20 cellular contexts compared by ENCODE assay signal in genomic region chr9:13721481-13722235, GRCh38.
DNase-seq lines count a peak whose midpoint lies in the region; ATAC-seq and TF ChIP-seq lines count a peak whose summit lies in the region.
"Had no signal": no experiment of that assay in that cellular context is flagged by ENCODE, and none has a peak within 500 bp of the region (broad histone marks: within the 10 kb centered on the region; RNA-seq: fewer than 3 reads in every experiment).

No MANE protein-coding gene starts in this region.

- H3K9me3 ChIP-seq in fibroblast of lung (ENCODE audit: control insufficient read depth, insufficient read depth, low read depth, low read length): no peaks in the 10 kb centered on the region
- H3K9me3 ChIP-seq: thoracic aorta had no signal

- no peak overlapping the region for H3K27ac Mint-ChIP-seq in T-helper 2 cell treated with Interferon-gamma antibody and Interleukin-4, amounts not matched to agents 5 μg/mL and 100 μg/mL, for 36 hours
- no peak overlapping the region for H3K27ac Mint-ChIP-seq in activated naive CD8-positive, alpha-beta T cell treated with anti-CD3 and anti-CD28 coated beads for 36 hours
- H3K27ac Mint-ChIP-seq: activated CD4-positive, alpha-beta T cell treated with anti-CD3 and anti-CD28 coated beads for 36 hours; activated naive CD4-positive, alpha-beta T cell treated with anti-CD3 and anti-CD28 coated beads, Interleukin-2, amount 50 U/mL, for 24 hours; B cell; natural killer cell treated with Interleukin-12 subunit alpha and Interleukin-12 subunit beta and Interleukin-15 and Interleukin-18, amount 100 ng/mL, for 72 hours; stimulated activated effector memory CD8-positive, alpha-beta T cell treated with anti-CD3 and anti-CD28 coated beads, Interleukin-12 subunit alpha, Interleukin-12 subunit beta, amount 100 ng/mL, for 72 hours had no signal

- DNase-seq in GM03348 (ENCODE audit: low spot score) (peak; percentile 18), RPMI7951 (ENCODE audit: low read depth) (peak; percentile 6), fibroblast of lung (ENCODE audit: low read depth in 2 of 2) (peak; percentile 51 to 94), non-pigmented ciliary epithelial cell (ENCODE audit: low read depth) (peak; percentile 72)
- DNase-seq in T-helper 2 cell treated with Interferon-gamma antibody and Interleukin-4, amounts not matched to agents 5 μg/mL and 100 μg/mL, for 36 hours (ENCODE audit: low spot score): no peak
- DNase-seq in activated naive CD8-positive, alpha-beta T cell treated with anti-CD3 and anti-CD28 coated beads for 36 hours: no peak
- DNase-seq: activated CD4-positive, alpha-beta T cell treated with anti-CD3 and anti-CD28 coated beads for 36 hours; DMS79; left colon; NCI-H1105 treated with DMSO at 0.1 percent for 48 hours; NCI-H2107; NCI-H524; posterior cingulate gyrus had no signal

- TF ChIP-seq CTCF in fibroblast of lung (conservative IDR thresholded peaks at IDR 0.05 in 1 of 2, IDR thresholded peaks at IDR 0.05 in 1 of 2; ENCODE audit: low read depth in 1 of 2, low read length in 2 of 2): no peak

- no peak overlapping the region for H3K27ac ChIP-seq in fibroblast of lung (ENCODE audit: insufficient read depth, low read length)
- H3K27ac ChIP-seq: thoracic aorta had no signal

- no peak overlapping the region for H3K9ac ChIP-seq in fibroblast of lung (ENCODE audit: insufficient read depth, low read length)

- no peaks in the 10 kb centered on the region for H3K36me3 ChIP-seq in fibroblast of lung (ENCODE audit: control insufficient read depth, insufficient read depth, low read length)
- H3K36me3 ChIP-seq: thoracic aorta had no signal

- H3K4me2 ChIP-seq in fibroblast of lung (ENCODE audit: extremely low read depth, insufficient read depth, low read length): no peak overlapping the region

- no peaks in the 10 kb centered on the region for H4K20me1 ChIP-seq in fibroblast of lung (ENCODE audit: control insufficient read depth, extremely low read depth, insufficient read depth, low read length)

- no peaks in the 10 kb centered on the region for H3K79me2 ChIP-seq in fibroblast of lung (ENCODE audit: control insufficient read depth, insufficient read depth, low read length)

- H2AFZ ChIP-seq in fibroblast of lung (ENCODE audit: low read length): no peak overlapping the region

- no peaks in the 10 kb centered on the region for H3K27me3 Mint-ChIP-seq in T-helper 2 cell treated with Interferon-gamma antibody and Interleukin-4, amounts not matched to agents 5 μg/mL and 100 μg/mL, for 36 hours (ENCODE audit: low read depth)
- no peaks in the 10 kb centered on the region for H3K27me3 Mint-ChIP-seq in activated naive CD8-positive, alpha-beta T cell treated with anti-CD3 and anti-CD28 coated beads for 36 hours
- H3K27me3 Mint-ChIP-seq: activated CD4-positive, alpha-beta T cell treated with anti-CD3 and anti-CD28 coated beads for 36 hours; activated naive CD4-positive, alpha-beta T cell treated with anti-CD3 and anti-CD28 coated beads, Interleukin-2, amount 50 U/mL, for 24 hours; B cell; natural killer cell treated with Interleukin-12 subunit alpha and Interleukin-12 subunit beta and Interleukin-15 and Interleukin-18, amount 100 ng/mL, for 72 hours had no signal

- peaks cover 14% of the 10 kb centered on the region for H3K4me1 ChIP-seq in fibroblast of lung (ENCODE audit: control insufficient read depth, extremely low read depth, insufficient read depth, low read length)

- no peak for ATAC-seq in HG03108 (IDR thresholded peaks at IDR 0.05; ENCODE audit: unreplicated experiment)
- ATAC-seq: activated CD4-positive, alpha-beta T cell treated with anti-CD3 and anti-CD28 coated beads for 36 hours; HCT116; left colon; natural killer cell treated with Interleukin-12 subunit alpha and Interleukin-12 subunit beta and Interleukin-15 and Interleukin-18, amount 100 ng/mL, for 72 hours; stimulated activated effector memory CD8-positive, alpha-beta T cell treated with anti-CD3 and anti-CD28 coated beads, Interleukin-12 subunit alpha, Interleukin-12 subunit beta, amount 100 ng/mL, for 72 hours had no signal

- no peaks in the 10 kb centered on the region for H3K27me3 ChIP-seq in fibroblast of lung (ENCODE audit: control insufficient read depth, insufficient read depth, low read length)

- H3K36me3 Mint-ChIP-seq in T-helper 2 cell treated with Interferon-gamma antibody and Interleukin-4, amounts not matched to agents 5 μg/mL and 100 μg/mL, for 36 hours (ENCODE audit: low read depth): no peaks in the 10 kb centered on the region
- H3K36me3 Mint-ChIP-seq in activated naive CD8-positive, alpha-beta T cell treated with anti-CD3 and anti-CD28 coated beads for 36 hours: no peaks in the 10 kb centered on the region
- H3K36me3 Mint-ChIP-seq: activated naive CD4-positive, alpha-beta T cell treated with anti-CD3 and anti-CD28 coated beads, Interleukin-2, amount 50 U/mL, for 24 hours; natural killer cell treated with Interleukin-12 subunit alpha and Interleukin-12 subunit beta and Interleukin-15 and Interleukin-18, amount 100 ng/mL, for 72 hours; stimulated activated effector memory CD8-positive, alpha-beta T cell treated with anti-CD3 and anti-CD28 coated beads, Interleukin-12 subunit alpha, Interleukin-12 subunit beta, amount 100 ng/mL, for 72 hours had no signal

- H3K4me1 Mint-ChIP-seq in T-helper 2 cell treated with Interferon-gamma antibody and Interleukin-4, amounts not matched to agents 5 μg/mL and 100 μg/mL, for 36 hours (ENCODE audit: low read depth): no peaks in the 10 kb centered on the region
- no peaks in the 10 kb centered on the region for H3K4me1 Mint-ChIP-seq in activated naive CD8-positive, alpha-beta T cell treated with anti-CD3 and anti-CD28 coated beads for 36 hours
- H3K4me1 Mint-ChIP-seq: activated CD4-positive, alpha-beta T cell treated with anti-CD3 and anti-CD28 coated beads for 36 hours; activated naive CD4-positive, alpha-beta T cell treated with anti-CD3 and anti-CD28 coated beads, Interleukin-2, amount 50 U/mL, for 24 hours; B cell; stimulated activated effector memory CD8-positive, alpha-beta T cell treated with anti-CD3 and anti-CD28 coated beads, Interleukin-12 subunit alpha, Interleukin-12 subunit beta, amount 100 ng/mL, for 72 hours had no signal

- peaks cover 5% of the 10 kb centered on the region for H3K9me3 Mint-ChIP-seq in T-helper 2 cell treated with Interferon-gamma antibody and Interleukin-4, amounts not matched to agents 5 μg/mL and 100 μg/mL, for 36 hours
- H3K9me3 Mint-ChIP-seq in activated naive CD8-positive, alpha-beta T cell treated with anti-CD3 and anti-CD28 coated beads for 36 hours: peaks cover 3% of the 10 kb centered on the region

- no peak overlapping the region for H3K4me3 Mint-ChIP-seq in T-helper 2 cell treated with Interferon-gamma antibody and Interleukin-4, amounts not matched to agents 5 μg/mL and 100 μg/mL, for 36 hours
- H3K4me3 Mint-ChIP-seq in activated naive CD8-positive, alpha-beta T cell treated with anti-CD3 and anti-CD28 coated beads for 36 hours: no peak overlapping the region
- H3K4me3 Mint-ChIP-seq: activated CD4-positive, alpha-beta T cell treated with anti-CD3 and anti-CD28 coated beads for 36 hours; activated naive CD4-positive, alpha-beta T cell treated with anti-CD3 and anti-CD28 coated beads, Interleukin-2, amount 50 U/mL, for 24 hours; B cell; natural killer cell treated with Interleukin-12 subunit alpha and Interleukin-12 subunit beta and Interleukin-15 and Interleukin-18, amount 100 ng/mL, for 72 hours; stimulated activated effector memory CD8-positive, alpha-beta T cell treated with anti-CD3 and anti-CD28 coated beads, Interleukin-12 subunit alpha, Interleukin-12 subunit beta, amount 100 ng/mL, for 72 hours had no signal

- H3K4me3 ChIP-seq in fibroblast of lung (replicated peaks in 1 of 4; ENCODE audit: control extremely low read depth in 1 of 4, insufficient read depth in 1 of 4, low read depth in 3 of 4, low read length in 4 of 4): no peak overlapping the region
- H3K4me3 ChIP-seq: thoracic aorta had no signal

Comparison
In these comparisons a context has a peak if more than half of its experiments do, and no peak if none do; other contexts are left out.
1. DNase-seq: peak in GM03348 (single experiment), RPMI7951 (single experiment), fibroblast of lung (2 of 2) and non-pigmented ciliary epithelial cell (single experiment); none in T-helper 2 cell treated with Interferon-gamma antibody and Interleukin-4, amounts not matched to agents 5 μg/mL and 100 μg/mL, for 36 hours (single experiment) and activated naive CD8-positive, alpha-beta T cell treated with anti-CD3 and anti-CD28 coated beads for 36 hours (single experiment).